Comparison of ENCODE assay signal across 26 cellular contexts in genomic region chr16:57514371-57514770, GRCh38. TPM values are rescaled to one million over a fixed set of nuclear protein-coding genes. Genes with fewer than 3 reads are reported as not detected.
"Had no signal": no experiment of that assay in that cellular context is flagged by ENCODE, and none has a peak within 500 bp of the region (broad histone marks: within the 10 kb centered on the region; RNA-seq: fewer than 3 reads in every experiment).

No MANE protein-coding gene starts in this region.

- DNase-seq: activated B cell treated with CpG ODN at 0.5 μM for 24 hours; activated CD4-positive, alpha-beta T cell treated with anti-CD3 and anti-CD28 coated beads for 4 hours; activated CD4-positive, alpha-beta T cell treated with anti-CD3 and anti-CD28 coated beads, Interleukin-2, amount 50 U/mL, for 48 hours; activated gamma-delta T cell; activated naive CD4-positive, alpha-beta T cell treated with anti-CD3 and anti-CD28 coated beads, Interleukin-2, amount 50 U/mL, for 16 hours; activated naive CD8-positive, alpha-beta T cell treated with anti-CD3 and anti-CD28 coated beads, Interleukin-2, amount 50 U/mL, for 24 hours; activated T-cell treated with anti-CD3 and anti-CD28 coated beads, Interleukin-2, amount 50 U/mL, for 72 hours; body of pancreas; caudate nucleus; effector CD4-positive, alpha-beta T cell; erythroblast; foreskin keratinocyte; kidney glomerular epithelial cell; stimulated activated CD4-positive, alpha-beta T cell treated with anti-CD3 and anti-CD28 coated beads, Interleukin-12 subunit alpha, Interleukin-12 subunit beta, amount 100 ng/mL, for 4 hours; stimulated activated CD4-positive, alpha-beta T cell treated with anti-CD3 and anti-CD28 coated beads, Interleukin-4, amount 100 ng/mL, for 4 hours; stimulated activated naive CD8-positive, alpha-beta T cell treated with anti-CD3 and anti-CD28 coated beads, Interleukin-15, Interleukin-2, amounts not matched to agents 100 U/mL and 50 U/mL, for 24 hours; T1000 had no signal

- H3K4me1 ChIP-seq: body of pancreas, foreskin keratinocyte, prostate gland had no signal

- H3K4me3 Mint-ChIP-seq: activated B cell treated with CpG ODN at 0.5 μM for 24 hours; activated naive CD8-positive, alpha-beta T cell treated with anti-CD3 and anti-CD28 coated beads, Interleukin-2, amount 50 U/mL, for 24 hours; activated T-cell treated with anti-CD3 and anti-CD28 coated beads, Interleukin-2, amount 50 U/mL, for 72 hours; dendritic cell treated with granulocyte-macrophage colony-stimulating factor and Interleukin-4, amounts not matched to agents 40 ng/mL and 50 ng/mL, for 4 days; neural crest cell had no signal

- H3K9me3 Mint-ChIP-seq: activated B cell treated with CpG ODN at 0.5 μM for 24 hours; activated naive CD8-positive, alpha-beta T cell treated with anti-CD3 and anti-CD28 coated beads, Interleukin-2, amount 50 U/mL, for 24 hours; activated T-cell treated with anti-CD3 and anti-CD28 coated beads, Interleukin-2, amount 50 U/mL, for 72 hours; dendritic cell treated with granulocyte-macrophage colony-stimulating factor and Interleukin-4, amounts not matched to agents 40 ng/mL and 50 ng/mL, for 4 days; neural crest cell had no signal

- FAIRE-seq: endometrium had no signal

- H3K9me3 ChIP-seq: body of pancreas, left lung, mucosa of descending colon, prostate gland had no signal

- H3K27me3 Mint-ChIP-seq: activated B cell treated with CpG ODN at 0.5 μM for 24 hours; activated naive CD8-positive, alpha-beta T cell treated with anti-CD3 and anti-CD28 coated beads, Interleukin-2, amount 50 U/mL, for 24 hours had no signal

- H3K27ac Mint-ChIP-seq: activated B cell treated with CpG ODN at 0.5 μM for 24 hours; activated naive CD8-positive, alpha-beta T cell treated with anti-CD3 and anti-CD28 coated beads, Interleukin-2, amount 50 U/mL, for 24 hours; activated T-cell treated with anti-CD3 and anti-CD28 coated beads, Interleukin-2, amount 50 U/mL, for 72 hours; dendritic cell treated with granulocyte-macrophage colony-stimulating factor and Interleukin-4, amounts not matched to agents 40 ng/mL and 50 ng/mL, for 4 days had no signal

- H3K27me3 ChIP-seq: body of pancreas, foreskin keratinocyte, left lung had no signal

- ATAC-seq: activated naive CD8-positive, alpha-beta T cell treated with anti-CD3 and anti-CD28 coated beads, Interleukin-2, amount 50 U/mL, for 24 hours; activated T-cell treated with anti-CD3 and anti-CD28 coated beads, Interleukin-2, amount 50 U/mL, for 72 hours; foreskin keratinocyte; mucosa of descending colon; stimulated activated naive CD8-positive, alpha-beta T cell treated with anti-CD3 and anti-CD28 coated beads, Interleukin-15, Interleukin-2, amounts not matched to agents 100 U/mL and 50 U/mL, for 24 hours had no signal

- H3K4me1 Mint-ChIP-seq: activated B cell treated with CpG ODN at 0.5 μM for 24 hours; activated naive CD8-positive, alpha-beta T cell treated with anti-CD3 and anti-CD28 coated beads, Interleukin-2, amount 50 U/mL, for 24 hours had no signal

- H3K4me3 ChIP-seq: body of pancreas, left lung, mucosa of descending colon, prostate gland had no signal

- H3K27ac ChIP-seq: body of pancreas, foreskin keratinocyte had no signal

RNA-seq across cellular contexts. Expression of gene ADGRG5, which starts 28.1 kb away (rescaled TPM):
- total RNA-seq: fibroblast of lung, foreskin keratinocyte, glomerular endothelial cell, osteoblast had no signal
- polyA plus RNA-seq: fibroblast of lung had no signal
